1 cellular context compared by ENCODE assay signal in the genomic region with DNA sequence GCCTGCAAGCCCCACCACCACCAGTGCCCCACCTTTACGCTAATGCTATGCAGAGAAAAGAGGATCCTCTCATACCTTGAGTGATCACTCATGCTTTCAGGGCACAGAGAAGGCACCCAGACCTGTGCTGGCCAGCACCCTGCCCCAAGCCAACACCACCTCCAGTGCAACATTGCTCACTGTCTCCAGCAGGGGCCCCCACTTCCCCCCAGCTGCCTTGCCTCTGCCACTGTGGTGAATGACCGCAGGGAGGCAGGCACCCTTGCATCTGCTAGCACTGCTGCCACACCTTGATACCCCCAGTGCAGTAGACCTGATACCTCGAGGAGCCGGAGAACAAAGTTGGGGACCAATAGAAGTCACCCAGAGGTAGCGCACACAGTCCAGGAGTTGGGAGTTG.
TF ChIP-seq lines count a peak whose summit lies in the region.

No MANE protein-coding gene starts in this region.

TF ChIP-seq in WTC11, 78 proteins besides CTCF, POLR2A, EP300 and RAD21 (continued from another document):
- TF ChIP-seq, protein P1, sequence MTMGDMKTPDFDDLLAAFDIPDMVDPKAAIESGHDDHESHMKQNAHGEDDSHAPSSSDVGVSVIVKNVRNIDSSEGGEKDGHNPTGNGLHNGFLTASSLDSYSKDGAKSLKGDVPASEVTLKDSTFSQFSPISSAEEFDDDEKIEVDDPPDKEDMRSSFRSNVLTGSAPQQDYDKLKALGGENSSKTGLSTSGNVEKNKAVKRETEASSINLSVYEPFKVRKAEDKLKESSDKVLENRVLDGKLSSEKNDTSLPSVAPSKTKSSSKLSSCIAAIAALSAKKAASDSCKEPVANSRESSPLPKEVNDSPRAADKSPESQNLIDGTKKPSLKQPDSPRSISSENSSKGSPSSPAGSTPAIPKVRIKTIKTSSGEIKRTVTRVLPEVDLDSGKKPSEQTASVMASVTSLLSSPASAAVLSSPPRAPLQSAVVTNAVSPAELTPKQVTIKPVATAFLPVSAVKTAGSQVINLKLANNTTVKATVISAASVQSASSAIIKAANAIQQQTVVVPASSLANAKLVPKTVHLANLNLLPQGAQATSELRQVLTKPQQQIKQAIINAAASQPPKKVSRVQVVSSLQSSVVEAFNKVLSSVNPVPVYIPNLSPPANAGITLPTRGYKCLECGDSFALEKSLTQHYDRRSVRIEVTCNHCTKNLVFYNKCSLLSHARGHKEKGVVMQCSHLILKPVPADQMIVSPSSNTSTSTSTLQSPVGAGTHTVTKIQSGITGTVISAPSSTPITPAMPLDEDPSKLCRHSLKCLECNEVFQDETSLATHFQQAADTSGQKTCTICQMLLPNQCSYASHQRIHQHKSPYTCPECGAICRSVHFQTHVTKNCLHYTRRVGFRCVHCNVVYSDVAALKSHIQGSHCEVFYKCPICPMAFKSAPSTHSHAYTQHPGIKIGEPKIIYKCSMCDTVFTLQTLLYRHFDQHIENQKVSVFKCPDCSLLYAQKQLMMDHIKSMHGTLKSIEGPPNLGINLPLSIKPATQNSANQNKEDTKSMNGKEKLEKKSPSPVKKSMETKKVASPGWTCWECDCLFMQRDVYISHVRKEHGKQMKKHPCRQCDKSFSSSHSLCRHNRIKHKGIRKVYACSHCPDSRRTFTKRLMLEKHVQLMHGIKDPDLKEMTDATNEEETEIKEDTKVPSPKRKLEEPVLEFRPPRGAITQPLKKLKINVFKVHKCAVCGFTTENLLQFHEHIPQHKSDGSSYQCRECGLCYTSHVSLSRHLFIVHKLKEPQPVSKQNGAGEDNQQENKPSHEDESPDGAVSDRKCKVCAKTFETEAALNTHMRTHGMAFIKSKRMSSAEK (CRISPR knock-in tag; IDR thresholded peaks at IDR 0.05; ENCODE audit: borderline replicate concordance) = no peak
- TF ChIP-seq PRDM15 (CRISPR knock-in tag; IDR thresholded peaks at IDR 0.05) = no peak
- TF ChIP-seq ZMAT4 (CRISPR knock-in tag; IDR thresholded peaks at IDR 0.05) = no peak
- no peak for TF ChIP-seq ZNF219 (CRISPR knock-in tag; IDR thresholded peaks at IDR 0.05; ENCODE audit: borderline replicate concordance)
- TF ChIP-seq JAZF1 (CRISPR knock-in tag; IDR thresholded peaks at IDR 0.05) = no peak
- TF ChIP-seq CDX4 (CRISPR knock-in tag; IDR thresholded peaks at IDR 0.05; ENCODE audit: borderline replicate concordance) = no peak
- no peak for TF ChIP-seq ZNF396 (CRISPR knock-in tag; IDR thresholded peaks at IDR 0.05; ENCODE audit: borderline replicate concordance)
